In the genomic region with DNA sequence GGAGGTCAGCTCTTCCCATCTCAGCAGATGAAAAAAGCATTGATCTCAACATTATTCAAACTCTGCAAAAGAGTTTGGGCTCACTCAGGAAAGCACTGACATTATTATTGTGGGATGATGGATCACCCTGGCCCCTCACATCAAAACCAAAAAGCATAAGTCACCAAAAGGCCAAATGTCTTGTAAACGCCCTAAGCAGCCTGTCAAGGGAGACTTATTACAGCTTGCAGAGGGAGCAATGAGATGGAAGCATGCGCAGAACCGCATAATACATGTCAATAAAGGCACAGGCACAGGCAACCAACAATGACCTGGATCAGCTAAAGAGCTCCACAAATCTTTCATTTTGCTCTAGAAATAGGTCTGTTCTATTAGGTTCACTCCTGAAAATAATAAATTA, we compare ENCODE assay signal across 17 cellular contexts.
"Had no signal": no experiment of that assay in that cellular context is flagged by ENCODE, and none has a peak within 500 bp of the region (broad histone marks: within the 10 kb centered on the region; RNA-seq: fewer than 3 reads in every experiment).

No MANE protein-coding gene starts in this region.

- H3K27me3 ChIP-seq: cardiac muscle cell, heart left ventricle, left lung, tibial artery, vagina had no signal

- H3K36me3 ChIP-seq: cardiac muscle cell, heart left ventricle, left lung, tibial artery, vagina had no signal

- H3K27ac ChIP-seq: cardiac muscle cell, heart left ventricle, left lung, tibial artery, vagina, VCaP had no signal

- H3K4me1 Mint-ChIP-seq: nephron; stimulated activated effector memory CD8-positive, alpha-beta T cell treated with anti-CD3 and anti-CD28 coated beads, Interleukin-12 subunit alpha, Interleukin-12 subunit beta, amount 100 ng/mL, for 72 hours had no signal

- ATAC-seq: activated T-cell treated with anti-CD3 and anti-CD28 coated beads, Interleukin-2, amount 50 U/mL, for 72 hours; heart left ventricle; left lung; right cardiac atrium; stimulated activated effector memory CD8-positive, alpha-beta T cell treated with anti-CD3 and anti-CD28 coated beads, Interleukin-12 subunit alpha, Interleukin-12 subunit beta, amount 100 ng/mL, for 72 hours had no signal

- H3K4me1 ChIP-seq: vagina had no signal

- DNase-seq: activated CD4-positive, alpha-beta memory T cell treated with anti-CD3 and anti-CD28 coated beads for 36 hours; activated naive CD8-positive, alpha-beta T cell treated with anti-CD3 and anti-CD28 coated beads, Interleukin-2, amount 10 ng/mL, durations not matched to agents 7 days and 5 days; activated T-cell treated with anti-CD3 and anti-CD28 coated beads, Interleukin-2, amount 50 U/mL, for 72 hours; aorta; heart left ventricle; islet precursor cell; left lung; posterior cingulate gyrus; right cardiac atrium; tibial artery had no signal

- H3K9me3 Mint-ChIP-seq: activated CD4-positive, alpha-beta memory T cell treated with anti-CD3 and anti-CD28 coated beads for 36 hours; activated naive CD8-positive, alpha-beta T cell treated with anti-CD3 and anti-CD28 coated beads, Interleukin-2, amount 10 ng/mL, durations not matched to agents 7 days and 5 days; activated T-cell treated with anti-CD3 and anti-CD28 coated beads, Interleukin-2, amount 50 U/mL, for 72 hours; stimulated activated effector memory CD8-positive, alpha-beta T cell treated with anti-CD3 and anti-CD28 coated beads, Interleukin-12 subunit alpha, Interleukin-12 subunit beta, amount 100 ng/mL, for 72 hours had no signal

- H3K4me3 ChIP-seq: cardiac muscle cell, heart left ventricle, left lung, smooth muscle cell, tibial artery, vagina had no signal

- H3K27ac Mint-ChIP-seq: activated CD4-positive, alpha-beta memory T cell treated with anti-CD3 and anti-CD28 coated beads for 36 hours; activated naive CD8-positive, alpha-beta T cell treated with anti-CD3 and anti-CD28 coated beads, Interleukin-2, amount 10 ng/mL, durations not matched to agents 7 days and 5 days; stimulated activated effector memory CD8-positive, alpha-beta T cell treated with anti-CD3 and anti-CD28 coated beads, Interleukin-12 subunit alpha, Interleukin-12 subunit beta, amount 100 ng/mL, for 72 hours; T-helper 2 cell treated with Interferon-gamma antibody and Interleukin-4, amounts not matched to agents 5 μg/mL and 100 μg/mL, for 36 hours had no signal

- H3K4me2 ChIP-seq: smooth muscle cell had no signal

- H3K36me3 Mint-ChIP-seq: activated CD4-positive, alpha-beta memory T cell treated with anti-CD3 and anti-CD28 coated beads for 36 hours; activated naive CD8-positive, alpha-beta T cell treated with anti-CD3 and anti-CD28 coated beads, Interleukin-2, amount 10 ng/mL, durations not matched to agents 7 days and 5 days had no signal

- H3K4me3 Mint-ChIP-seq: activated CD4-positive, alpha-beta memory T cell treated with anti-CD3 and anti-CD28 coated beads for 36 hours; activated naive CD8-positive, alpha-beta T cell treated with anti-CD3 and anti-CD28 coated beads, Interleukin-2, amount 10 ng/mL, durations not matched to agents 7 days and 5 days; activated T-cell treated with anti-CD3 and anti-CD28 coated beads, Interleukin-2, amount 50 U/mL, for 72 hours; nephron; stimulated activated effector memory CD8-positive, alpha-beta T cell treated with anti-CD3 and anti-CD28 coated beads, Interleukin-12 subunit alpha, Interleukin-12 subunit beta, amount 100 ng/mL, for 72 hours; T-helper 2 cell treated with Interferon-gamma antibody and Interleukin-4, amounts not matched to agents 5 μg/mL and 100 μg/mL, for 36 hours had no signal

- H3K9me3 ChIP-seq: heart left ventricle, left lung, tibial artery, vagina had no signal

- H3K27me3 Mint-ChIP-seq: activated CD4-positive, alpha-beta memory T cell treated with anti-CD3 and anti-CD28 coated beads for 36 hours had no signal
